ENCODE assay signal across 1 cellular context in the genomic region with DNA sequence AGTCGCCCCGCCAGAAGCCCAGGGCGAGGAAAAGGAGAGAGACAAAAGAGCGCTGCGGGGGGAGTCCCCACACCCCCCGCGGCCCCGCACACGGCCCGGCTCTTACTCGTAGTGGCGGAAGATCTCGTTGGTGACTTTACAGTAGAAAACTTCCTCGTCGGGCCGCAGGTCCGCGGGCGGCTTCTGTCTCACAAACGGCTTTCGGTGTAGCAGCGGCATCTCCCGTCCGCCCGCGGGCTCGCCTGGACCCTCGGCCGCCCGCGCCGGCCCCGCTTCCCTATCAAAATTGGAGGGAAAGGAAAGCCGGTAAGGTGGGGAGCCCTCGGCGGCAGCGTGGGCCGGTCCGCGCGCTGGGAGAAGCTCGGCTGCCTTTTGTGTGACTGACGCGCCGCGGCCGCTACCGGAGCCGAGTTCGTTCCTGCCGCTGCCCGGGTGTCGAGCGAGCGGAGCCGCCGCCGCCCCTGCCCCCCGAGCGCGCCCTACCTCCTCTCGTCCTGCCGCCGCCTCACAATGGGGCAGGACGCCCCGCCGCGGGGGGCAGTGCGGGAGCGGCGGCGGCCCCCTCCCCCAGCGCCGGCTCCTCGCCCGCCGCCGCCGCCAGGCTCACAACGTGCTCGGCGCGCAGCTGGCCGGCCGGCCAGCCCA.
TF ChIP-seq lines count a peak whose summit lies in the region.

No MANE protein-coding gene starts in this region.

TF ChIP-seq in GM12878, 131 proteins besides CTCF, POLR2A, EP300 and RAD21 (continued from another document and continues in another):
- TF ChIP-seq, protein P1, sequence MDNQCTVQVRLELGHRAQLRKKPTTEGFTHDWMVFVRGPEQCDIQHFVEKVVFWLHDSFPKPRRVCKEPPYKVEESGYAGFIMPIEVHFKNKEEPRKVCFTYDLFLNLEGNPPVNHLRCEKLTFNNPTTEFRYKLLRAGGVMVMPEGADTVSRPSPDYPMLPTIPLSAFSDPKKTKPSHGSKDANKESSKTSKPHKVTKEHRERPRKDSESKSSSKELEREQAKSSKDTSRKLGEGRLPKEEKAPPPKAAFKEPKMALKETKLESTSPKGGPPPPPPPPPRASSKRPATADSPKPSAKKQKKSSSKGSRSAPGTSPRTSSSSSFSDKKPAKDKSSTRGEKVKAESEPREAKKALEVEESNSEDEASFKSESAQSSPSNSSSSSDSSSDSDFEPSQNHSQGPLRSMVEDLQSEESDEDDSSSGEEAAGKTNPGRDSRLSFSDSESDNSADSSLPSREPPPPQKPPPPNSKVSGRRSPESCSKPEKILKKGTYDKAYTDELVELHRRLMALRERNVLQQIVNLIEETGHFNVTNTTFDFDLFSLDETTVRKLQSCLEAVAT (IDR thresholded peaks at IDR 0.05) = no peak
- TF ChIP-seq MTA2 (IDR thresholded peaks at IDR 0.05; ENCODE audit: low read depth) (no peak), POLR2AphosphoS5 (IDR thresholded peaks at IDR 0.05; ENCODE audit: low read length) (no peak), MEF2B (IDR thresholded peaks at IDR 0.05; ENCODE audit: partially characterized antibody, poor library complexity, severe bottlenecking) (no peak), ZNF274 (IDR thresholded peaks at IDR 0.05; ENCODE audit: insufficient read depth, insufficient read length) (no peak), JUNB (IDR thresholded peaks at IDR 0.05) (no peak), MTA3 (IDR thresholded peaks at IDR 0.05; ENCODE audit: borderline replicate concordance, low read length) (no peak), MXI1 (IDR thresholded peaks at IDR 0.05; ENCODE audit: low read depth, low read length) (no peak), CEBPB (IDR thresholded peaks at IDR 0.05; ENCODE audit: borderline replicate concordance in 1 of 2, low read depth in 2 of 2, low read length in 2 of 2) (no peak), JUND (IDR thresholded peaks at IDR 0.05; ENCODE audit: low read depth, low read length) (no peak), ZNF24 (IDR thresholded peaks at IDR 0.05) (no peak), RB1 (IDR thresholded peaks at IDR 0.05; ENCODE audit: borderline replicate concordance) (no peak), HCFC1 (IDR thresholded peaks at IDR 0.05; ENCODE audit: low read length) (no peak), SMAD1 (IDR thresholded peaks at IDR 0.05; ENCODE audit: low read depth, partially characterized antibody) (no peak), NFIC (IDR thresholded peaks at IDR 0.05; ENCODE audit: low read depth, low read length) (no peak), EGR1 (IDR thresholded peaks at IDR 0.05; ENCODE audit: borderline replicate concordance in 1 of 2, low read depth in 2 of 2, low read length in 2 of 2) (0 out of 3 replicates have a peak, but pooled peaks of 1 of the 2 experiments have one; percentile 7), CHD2 (IDR thresholded peaks at IDR 0.05; ENCODE audit: borderline replicate concordance, low read depth, low read length) (no peak), BACH1 (IDR thresholded peaks at IDR 0.05; ENCODE audit: borderline replicate concordance) (no peak; the same call in 1 of the 2 replicates), SREBF2 (IDR thresholded peaks at IDR 0.05; ENCODE audit: low read length) (no peak)
- TF ChIP-seq, protein P2, sequence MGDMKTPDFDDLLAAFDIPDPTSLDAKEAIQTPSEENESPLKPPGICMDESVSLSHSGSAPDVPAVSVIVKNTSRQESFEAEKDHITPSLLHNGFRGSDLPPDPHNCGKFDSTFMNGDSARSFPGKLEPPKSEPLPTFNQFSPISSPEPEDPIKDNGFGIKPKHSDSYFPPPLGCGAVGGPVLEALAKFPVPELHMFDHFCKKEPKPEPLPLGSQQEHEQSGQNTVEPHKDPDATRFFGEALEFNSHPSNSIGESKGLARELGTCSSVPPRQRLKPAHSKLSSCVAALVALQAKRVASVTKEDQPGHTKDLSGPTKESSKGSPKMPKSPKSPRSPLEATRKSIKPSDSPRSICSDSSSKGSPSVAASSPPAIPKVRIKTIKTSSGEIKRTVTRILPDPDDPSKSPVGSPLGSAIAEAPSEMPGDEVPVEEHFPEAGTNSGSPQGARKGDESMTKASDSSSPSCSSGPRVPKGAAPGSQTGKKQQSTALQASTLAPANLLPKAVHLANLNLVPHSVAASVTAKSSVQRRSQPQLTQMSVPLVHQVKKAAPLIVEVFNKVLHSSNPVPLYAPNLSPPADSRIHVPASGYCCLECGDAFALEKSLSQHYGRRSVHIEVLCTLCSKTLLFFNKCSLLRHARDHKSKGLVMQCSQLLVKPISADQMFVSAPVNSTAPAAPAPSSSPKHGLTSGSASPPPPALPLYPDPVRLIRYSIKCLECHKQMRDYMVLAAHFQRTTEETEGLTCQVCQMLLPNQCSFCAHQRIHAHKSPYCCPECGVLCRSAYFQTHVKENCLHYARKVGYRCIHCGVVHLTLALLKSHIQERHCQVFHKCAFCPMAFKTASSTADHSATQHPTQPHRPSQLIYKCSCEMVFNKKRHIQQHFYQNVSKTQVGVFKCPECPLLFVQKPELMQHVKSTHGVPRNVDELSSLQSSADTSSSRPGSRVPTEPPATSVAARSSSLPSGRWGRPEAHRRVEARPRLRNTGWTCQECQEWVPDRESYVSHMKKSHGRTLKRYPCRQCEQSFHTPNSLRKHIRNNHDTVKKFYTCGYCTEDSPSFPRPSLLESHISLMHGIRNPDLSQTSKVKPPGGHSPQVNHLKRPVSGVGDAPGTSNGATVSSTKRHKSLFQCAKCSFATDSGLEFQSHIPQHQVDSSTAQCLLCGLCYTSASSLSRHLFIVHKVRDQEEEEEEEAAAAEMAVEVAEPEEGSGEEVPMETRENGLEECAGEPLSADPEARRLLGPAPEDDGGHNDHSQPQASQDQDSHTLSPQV (IDR thresholded peaks at IDR 0.05) = no peak
- TF ChIP-seq, protein P3, sequence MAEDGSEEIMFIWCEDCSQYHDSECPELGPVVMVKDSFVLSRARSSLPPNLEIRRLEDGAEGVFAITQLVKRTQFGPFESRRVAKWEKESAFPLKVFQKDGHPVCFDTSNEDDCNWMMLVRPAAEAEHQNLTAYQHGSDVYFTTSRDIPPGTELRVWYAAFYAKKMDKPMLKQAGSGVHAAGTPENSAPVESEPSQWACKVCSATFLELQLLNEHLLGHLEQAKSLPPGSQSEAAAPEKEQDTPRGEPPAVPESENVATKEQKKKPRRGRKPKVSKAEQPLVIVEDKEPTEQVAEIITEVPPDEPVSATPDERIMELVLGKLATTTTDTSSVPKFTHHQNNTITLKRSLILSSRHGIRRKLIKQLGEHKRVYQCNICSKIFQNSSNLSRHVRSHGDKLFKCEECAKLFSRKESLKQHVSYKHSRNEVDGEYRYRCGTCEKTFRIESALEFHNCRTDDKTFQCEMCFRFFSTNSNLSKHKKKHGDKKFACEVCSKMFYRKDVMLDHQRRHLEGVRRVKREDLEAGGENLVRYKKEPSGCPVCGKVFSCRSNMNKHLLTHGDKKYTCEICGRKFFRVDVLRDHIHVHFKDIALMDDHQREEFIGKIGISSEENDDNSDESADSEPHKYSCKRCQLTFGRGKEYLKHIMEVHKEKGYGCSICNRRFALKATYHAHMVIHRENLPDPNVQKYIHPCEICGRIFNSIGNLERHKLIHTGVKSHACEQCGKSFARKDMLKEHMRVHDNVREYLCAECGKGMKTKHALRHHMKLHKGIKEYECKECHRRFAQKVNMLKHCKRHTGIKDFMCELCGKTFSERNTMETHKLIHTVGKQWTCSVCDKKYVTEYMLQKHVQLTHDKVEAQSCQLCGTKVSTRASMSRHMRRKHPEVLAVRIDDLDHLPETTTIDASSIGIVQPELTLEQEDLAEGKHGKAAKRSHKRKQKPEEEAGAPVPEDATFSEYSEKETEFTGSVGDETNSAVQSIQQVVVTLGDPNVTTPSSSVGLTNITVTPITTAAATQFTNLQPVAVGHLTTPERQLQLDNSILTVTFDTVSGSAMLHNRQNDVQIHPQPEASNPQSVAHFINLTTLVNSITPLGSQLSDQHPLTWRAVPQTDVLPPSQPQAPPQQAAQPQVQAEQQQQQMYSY (CRISPR knock-in tag; IDR thresholded peaks at IDR 0.05) = no peak
- TF ChIP-seq, protein P4, sequence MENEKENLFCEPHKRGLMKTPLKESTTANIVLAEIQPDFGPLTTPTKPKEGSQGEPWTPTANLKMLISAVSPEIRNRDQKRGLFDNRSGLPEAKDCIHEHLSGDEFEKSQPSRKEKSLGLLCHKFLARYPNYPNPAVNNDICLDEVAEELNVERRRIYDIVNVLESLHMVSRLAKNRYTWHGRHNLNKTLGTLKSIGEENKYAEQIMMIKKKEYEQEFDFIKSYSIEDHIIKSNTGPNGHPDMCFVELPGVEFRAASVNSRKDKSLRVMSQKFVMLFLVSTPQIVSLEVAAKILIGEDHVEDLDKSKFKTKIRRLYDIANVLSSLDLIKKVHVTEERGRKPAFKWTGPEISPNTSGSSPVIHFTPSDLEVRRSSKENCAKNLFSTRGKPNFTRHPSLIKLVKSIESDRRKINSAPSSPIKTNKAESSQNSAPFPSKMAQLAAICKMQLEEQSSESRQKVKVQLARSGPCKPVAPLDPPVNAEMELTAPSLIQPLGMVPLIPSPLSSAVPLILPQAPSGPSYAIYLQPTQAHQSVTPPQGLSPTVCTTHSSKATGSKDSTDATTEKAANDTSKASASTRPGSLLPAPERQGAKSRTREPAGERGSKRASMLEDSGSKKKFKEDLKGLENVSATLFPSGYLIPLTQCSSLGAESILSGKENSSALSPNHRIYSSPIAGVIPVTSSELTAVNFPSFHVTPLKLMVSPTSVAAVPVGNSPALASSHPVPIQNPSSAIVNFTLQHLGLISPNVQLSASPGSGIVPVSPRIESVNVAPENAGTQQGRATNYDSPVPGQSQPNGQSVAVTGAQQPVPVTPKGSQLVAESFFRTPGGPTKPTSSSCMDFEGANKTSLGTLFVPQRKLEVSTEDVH (IDR thresholded peaks at IDR 0.05; ENCODE audit: low read depth, partially characterized antibody) = no peak
- TF ChIP-seq, protein P5, sequence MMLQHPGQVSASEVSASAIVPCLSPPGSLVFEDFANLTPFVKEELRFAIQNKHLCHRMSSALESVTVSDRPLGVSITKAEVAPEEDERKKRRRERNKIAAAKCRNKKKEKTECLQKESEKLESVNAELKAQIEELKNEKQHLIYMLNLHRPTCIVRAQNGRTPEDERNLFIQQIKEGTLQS (IDR thresholded peaks at IDR 0.05; ENCODE audit: borderline replicate concordance, extremely low read depth, low read depth, low read length) = no peak
- TF ChIP-seq, protein P6, sequence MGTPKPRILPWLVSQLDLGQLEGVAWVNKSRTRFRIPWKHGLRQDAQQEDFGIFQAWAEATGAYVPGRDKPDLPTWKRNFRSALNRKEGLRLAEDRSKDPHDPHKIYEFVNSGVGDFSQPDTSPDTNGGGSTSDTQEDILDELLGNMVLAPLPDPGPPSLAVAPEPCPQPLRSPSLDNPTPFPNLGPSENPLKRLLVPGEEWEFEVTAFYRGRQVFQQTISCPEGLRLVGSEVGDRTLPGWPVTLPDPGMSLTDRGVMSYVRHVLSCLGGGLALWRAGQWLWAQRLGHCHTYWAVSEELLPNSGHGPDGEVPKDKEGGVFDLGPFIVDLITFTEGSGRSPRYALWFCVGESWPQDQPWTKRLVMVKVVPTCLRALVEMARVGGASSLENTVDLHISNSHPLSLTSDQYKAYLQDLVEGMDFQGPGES (IDR thresholded peaks at IDR 0.05) = no peak
- TF ChIP-seq, protein P7, sequence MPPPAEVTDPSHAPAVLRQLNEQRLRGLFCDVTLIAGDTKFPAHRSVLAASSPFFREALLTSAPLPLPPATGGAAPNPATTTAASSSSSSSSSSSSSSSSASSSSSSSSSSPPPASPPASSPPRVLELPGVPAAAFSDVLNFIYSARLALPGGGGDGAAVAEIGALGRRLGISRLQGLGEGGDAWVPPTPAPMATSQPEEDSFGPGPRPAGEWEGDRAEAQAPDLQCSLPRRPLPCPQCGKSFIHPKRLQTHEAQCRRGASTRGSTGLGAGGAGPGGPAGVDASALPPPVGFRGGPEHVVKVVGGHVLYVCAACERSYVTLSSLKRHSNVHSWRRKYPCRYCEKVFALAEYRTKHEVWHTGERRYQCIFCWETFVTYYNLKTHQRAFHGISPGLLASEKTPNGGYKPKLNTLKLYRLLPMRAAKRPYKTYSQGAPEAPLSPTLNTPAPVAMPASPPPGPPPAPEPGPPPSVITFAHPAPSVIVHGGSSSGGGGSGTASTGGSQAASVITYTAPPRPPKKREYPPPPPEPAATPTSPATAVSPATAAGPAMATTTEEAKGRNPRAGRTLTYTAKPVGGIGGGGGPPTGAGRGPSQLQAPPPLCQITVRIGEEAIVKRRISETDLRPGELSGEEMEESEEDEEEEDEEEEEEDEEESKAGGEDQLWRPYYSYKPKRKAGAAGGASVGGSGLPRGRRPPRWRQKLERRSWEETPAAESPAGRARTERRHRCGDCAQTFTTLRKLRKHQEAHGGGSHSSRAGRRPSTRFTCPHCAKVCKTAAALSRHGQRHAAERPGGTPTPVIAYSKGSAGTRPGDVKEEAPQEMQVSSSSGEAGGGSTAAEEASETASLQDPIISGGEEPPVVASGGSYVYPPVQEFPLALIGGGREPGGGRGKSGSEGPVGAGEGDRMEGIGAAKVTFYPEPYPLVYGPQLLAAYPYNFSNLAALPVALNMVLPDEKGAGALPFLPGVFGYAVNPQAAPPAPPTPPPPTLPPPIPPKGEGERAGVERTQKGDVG (CRISPR knock-in tag; IDR thresholded peaks at IDR 0.05) = no peak
- TF ChIP-seq, protein P8, sequence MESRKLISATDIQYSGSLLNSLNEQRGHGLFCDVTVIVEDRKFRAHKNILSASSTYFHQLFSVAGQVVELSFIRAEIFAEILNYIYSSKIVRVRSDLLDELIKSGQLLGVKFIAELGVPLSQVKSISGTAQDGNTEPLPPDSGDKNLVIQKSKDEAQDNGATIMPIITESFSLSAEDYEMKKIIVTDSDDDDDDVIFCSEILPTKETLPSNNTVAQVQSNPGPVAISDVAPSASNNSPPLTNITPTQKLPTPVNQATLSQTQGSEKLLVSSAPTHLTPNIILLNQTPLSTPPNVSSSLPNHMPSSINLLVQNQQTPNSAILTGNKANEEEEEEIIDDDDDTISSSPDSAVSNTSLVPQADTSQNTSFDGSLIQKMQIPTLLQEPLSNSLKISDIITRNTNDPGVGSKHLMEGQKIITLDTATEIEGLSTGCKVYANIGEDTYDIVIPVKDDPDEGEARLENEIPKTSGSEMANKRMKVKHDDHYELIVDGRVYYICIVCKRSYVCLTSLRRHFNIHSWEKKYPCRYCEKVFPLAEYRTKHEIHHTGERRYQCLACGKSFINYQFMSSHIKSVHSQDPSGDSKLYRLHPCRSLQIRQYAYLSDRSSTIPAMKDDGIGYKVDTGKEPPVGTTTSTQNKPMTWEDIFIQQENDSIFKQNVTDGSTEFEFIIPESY (IDR thresholded peaks at IDR 0.05) = no peak
- TF ChIP-seq, protein P9, sequence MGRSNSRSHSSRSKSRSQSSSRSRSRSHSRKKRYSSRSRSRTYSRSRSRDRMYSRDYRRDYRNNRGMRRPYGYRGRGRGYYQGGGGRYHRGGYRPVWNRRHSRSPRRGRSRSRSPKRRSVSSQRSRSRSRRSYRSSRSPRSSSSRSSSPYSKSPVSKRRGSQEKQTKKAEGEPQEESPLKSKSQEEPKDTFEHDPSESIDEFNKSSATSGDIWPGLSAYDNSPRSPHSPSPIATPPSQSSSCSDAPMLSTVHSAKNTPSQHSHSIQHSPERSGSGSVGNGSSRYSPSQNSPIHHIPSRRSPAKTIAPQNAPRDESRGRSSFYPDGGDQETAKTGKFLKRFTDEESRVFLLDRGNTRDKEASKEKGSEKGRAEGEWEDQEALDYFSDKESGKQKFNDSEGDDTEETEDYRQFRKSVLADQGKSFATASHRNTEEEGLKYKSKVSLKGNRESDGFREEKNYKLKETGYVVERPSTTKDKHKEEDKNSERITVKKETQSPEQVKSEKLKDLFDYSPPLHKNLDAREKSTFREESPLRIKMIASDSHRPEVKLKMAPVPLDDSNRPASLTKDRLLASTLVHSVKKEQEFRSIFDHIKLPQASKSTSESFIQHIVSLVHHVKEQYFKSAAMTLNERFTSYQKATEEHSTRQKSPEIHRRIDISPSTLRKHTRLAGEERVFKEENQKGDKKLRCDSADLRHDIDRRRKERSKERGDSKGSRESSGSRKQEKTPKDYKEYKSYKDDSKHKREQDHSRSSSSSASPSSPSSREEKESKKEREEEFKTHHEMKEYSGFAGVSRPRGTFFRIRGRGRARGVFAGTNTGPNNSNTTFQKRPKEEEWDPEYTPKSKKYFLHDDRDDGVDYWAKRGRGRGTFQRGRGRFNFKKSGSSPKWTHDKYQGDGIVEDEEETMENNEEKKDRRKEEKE (IDR thresholded peaks at IDR 0.05) = no peak
